In genomic region chr14:28565345-28565744, GRCh38 we compare ENCODE assay signal across 37 cellular contexts.
"Had no signal": no experiment of that assay in that cellular context is flagged by ENCODE, and none has a peak within 500 bp of the region (broad histone marks: within the 10 kb centered on the region; RNA-seq: fewer than 3 reads in every experiment).

No MANE protein-coding gene starts in this region.

- ATAC-seq: activated CD8-positive, alpha-beta T cell treated with anti-CD3 and anti-CD28 coated beads for 36 hours; activated naive CD8-positive, alpha-beta T cell treated with anti-CD3 and anti-CD28 coated beads, Interleukin-2, amount 50 U/mL, for 24 hours; activated T-cell treated with anti-CD3 and anti-CD28 coated beads, Interleukin-2, amount 50 U/mL, for 4 hours; activated T-cell treated with anti-CD3 and anti-CD28 coated beads, Interleukin-2, amount 50 U/mL, for 72 hours had no signal

- H3K4me1 Mint-ChIP-seq: activated B cell treated with CpG ODN at 0.5 μM for 24 hours; activated CD4-positive, alpha-beta T cell treated with anti-CD3 and anti-CD28 coated beads, Interleukin-2, amount 10 ng/mL, durations not matched to agents 24 days and 14 days; activated naive CD4-positive, alpha-beta T cell treated with anti-CD3 and anti-CD28 coated beads, Interleukin-2, amount 10 ng/mL, durations not matched to agents 7 days and 5 days; activated naive CD4-positive, alpha-beta T cell treated with anti-CD3 and anti-CD28 coated beads, Interleukin-2, amount 50 U/mL, for 24 hours; activated naive CD8-positive, alpha-beta T cell treated with anti-CD3 and anti-CD28 coated beads, Interleukin-2, amount 10 ng/mL, durations not matched to agents 7 days and 5 days; activated naive CD8-positive, alpha-beta T cell treated with anti-CD3 and anti-CD28 coated beads, Interleukin-2, amount 50 U/mL, for 24 hours; brain; central memory CD8-positive, alpha-beta T cell had no signal

- H3K27me3 Mint-ChIP-seq: activated B cell treated with CpG ODN at 0.5 μM for 24 hours; activated CD4-positive, alpha-beta memory T cell treated with anti-CD3 and anti-CD28 coated beads for 36 hours; activated CD4-positive, alpha-beta T cell treated with anti-CD3 and anti-CD28 coated beads, Interleukin-2, amount 10 ng/mL, durations not matched to agents 24 days and 14 days; activated CD8-positive, alpha-beta T cell treated with anti-CD3 and anti-CD28 coated beads for 36 hours; activated naive CD4-positive, alpha-beta T cell treated with anti-CD3 and anti-CD28 coated beads, Interleukin-2, amount 10 ng/mL, durations not matched to agents 7 days and 5 days; activated naive CD4-positive, alpha-beta T cell treated with anti-CD3 and anti-CD28 coated beads, Interleukin-2, amount 50 U/mL, for 24 hours; activated naive CD8-positive, alpha-beta T cell; activated naive CD8-positive, alpha-beta T cell treated with anti-CD3 and anti-CD28 coated beads, Interleukin-2, amount 10 ng/mL, durations not matched to agents 7 days and 5 days; activated naive CD8-positive, alpha-beta T cell treated with anti-CD3 and anti-CD28 coated beads, Interleukin-2, amount 50 U/mL, for 24 hours; brain; central memory CD8-positive, alpha-beta T cell had no signal

- H3K4me1 ChIP-seq: ascending aorta had no signal

- H3K9me3 Mint-ChIP-seq: activated CD4-positive, alpha-beta T cell treated with anti-CD3 and anti-CD28 coated beads, Interleukin-2, amount 10 ng/mL, durations not matched to agents 24 days and 14 days had no signal

- DNase-seq: activated B cell treated with CpG ODN at 0.5 μM for 24 hours; activated CD4-positive, alpha-beta memory T cell treated with anti-CD3 and anti-CD28 coated beads for 36 hours; activated CD4-positive, alpha-beta T cell treated with anti-CD3 and anti-CD28 coated beads for 4 hours; activated CD4-positive, alpha-beta T cell treated with anti-CD3 and anti-CD28 coated beads, Interleukin-2, amount 10 ng/mL, durations not matched to agents 24 days and 14 days; activated CD4-positive, alpha-beta T cell treated with anti-CD3 and anti-CD28 coated beads, Interleukin-2, amount 50 U/mL, for 1 hour; activated CD4-positive, alpha-beta T cell treated with anti-CD3 and anti-CD28 coated beads, Interleukin-2, amount 50 U/mL, for 4 hours; activated CD4-positive, CD25-positive, alpha-beta regulatory T cell treated with anti-CD3 and anti-CD28 coated beads, Interleukin-2, amount 50 U/mL, for 72 hours; activated CD8-positive, alpha-beta memory T cell treated with anti-CD3 and anti-CD28 coated beads, Interleukin-2, amount 50 U/mL, for 4 hours; activated CD8-positive, alpha-beta T cell treated with anti-CD3 and anti-CD28 coated beads for 36 hours; activated effector memory CD4-positive, alpha-beta T cell treated with Interleukin-2 at 50 U/mL for 16 hours; activated gamma-delta T cell; activated naive CD4-positive, alpha-beta T cell treated with anti-CD3 and anti-CD28 coated beads, Interleukin-2, amount 10 ng/mL, durations not matched to agents 7 days and 5 days; activated naive CD4-positive, alpha-beta T cell treated with Interleukin-2 at 50 U/mL for 16 hours; activated naive CD8-positive, alpha-beta T cell treated with anti-CD3 and anti-CD28 coated beads, Interleukin-2, amount 10 ng/mL, durations not matched to agents 7 days and 5 days; activated naive CD8-positive, alpha-beta T cell treated with anti-CD3 and anti-CD28 coated beads, Interleukin-2, amount 50 U/mL, for 24 hours; activated T-cell treated with anti-CD3 and anti-CD28 coated beads for 4 hours; activated T-cell treated with anti-CD3 and anti-CD28 coated beads, Interleukin-2, amount 50 U/mL, for 1 hour; activated T-cell treated with anti-CD3 and anti-CD28 coated beads, Interleukin-2, amount 50 U/mL, for 4 hours; activated T-cell treated with anti-CD3 and anti-CD28 coated beads, Interleukin-2, amount 50 U/mL, for 72 hours; amygdala; anterior cingulate cortex; caudate nucleus; cerebellar nuclear complex; T-helper 1 cell; T-helper 2 cell; T-helper 9 cell had no signal

- H3K27ac Mint-ChIP-seq: activated B cell treated with CpG ODN at 0.5 μM for 24 hours; activated CD4-positive, alpha-beta memory T cell treated with anti-CD3 and anti-CD28 coated beads for 36 hours; activated CD4-positive, alpha-beta T cell treated with anti-CD3 and anti-CD28 coated beads, Interleukin-2, amount 10 ng/mL, durations not matched to agents 24 days and 14 days; activated CD8-positive, alpha-beta T cell treated with anti-CD3 and anti-CD28 coated beads for 36 hours; activated naive CD4-positive, alpha-beta T cell treated with anti-CD3 and anti-CD28 coated beads, Interleukin-2, amount 10 ng/mL, durations not matched to agents 7 days and 5 days; activated naive CD4-positive, alpha-beta T cell treated with anti-CD3 and anti-CD28 coated beads, Interleukin-2, amount 50 U/mL, for 24 hours; activated naive CD8-positive, alpha-beta T cell; activated naive CD8-positive, alpha-beta T cell treated with anti-CD3 and anti-CD28 coated beads, Interleukin-2, amount 10 ng/mL, durations not matched to agents 7 days and 5 days; activated naive CD8-positive, alpha-beta T cell treated with anti-CD3 and anti-CD28 coated beads, Interleukin-2, amount 50 U/mL, for 24 hours; activated T-cell treated with anti-CD3 and anti-CD28 coated beads, Interleukin-2, amount 50 U/mL, for 72 hours; activated T-helper 2 cell treated with anti-CD3 and anti-CD28 coated beads, Interferon-gamma antibody, Interleukin-2, Interleukin-4, amounts not matched to agents 10 μg/mL and 5 μg/mL and 100 μg/mL, durations not matched to agents 14 hours and 24 hours and 36 hours; brain; T-helper 1 cell treated with Interleukin-12 subunit alpha and Interleukin-12 subunit beta and Interleukin-4 antibody, amounts not matched to agents 30 μg/mL and 1 μg/mL, for 36 hours; T-helper 2 cell treated with Interferon-gamma antibody and Interleukin-4, amounts not matched to agents 5 μg/mL and 100 μg/mL, for 36 hours had no signal

- H3K36me3 ChIP-seq: ascending aorta, cardiac muscle cell had no signal

- FAIRE-seq: TTC549 had no signal

- H3K4me3 Mint-ChIP-seq: activated B cell treated with CpG ODN at 0.5 μM for 24 hours; activated CD4-positive, alpha-beta memory T cell treated with anti-CD3 and anti-CD28 coated beads for 36 hours; activated CD4-positive, alpha-beta T cell treated with anti-CD3 and anti-CD28 coated beads, Interleukin-2, amount 10 ng/mL, durations not matched to agents 24 days and 14 days; activated CD8-positive, alpha-beta T cell treated with anti-CD3 and anti-CD28 coated beads for 36 hours; activated naive CD4-positive, alpha-beta T cell treated with anti-CD3 and anti-CD28 coated beads, Interleukin-2, amount 10 ng/mL, durations not matched to agents 7 days and 5 days; activated naive CD4-positive, alpha-beta T cell treated with anti-CD3 and anti-CD28 coated beads, Interleukin-2, amount 50 U/mL, for 24 hours; activated naive CD8-positive, alpha-beta T cell; activated naive CD8-positive, alpha-beta T cell treated with anti-CD3 and anti-CD28 coated beads, Interleukin-2, amount 10 ng/mL, durations not matched to agents 7 days and 5 days; activated naive CD8-positive, alpha-beta T cell treated with anti-CD3 and anti-CD28 coated beads, Interleukin-2, amount 50 U/mL, for 24 hours; activated T-cell treated with anti-CD3 and anti-CD28 coated beads, Interleukin-2, amount 50 U/mL, for 4 hours; activated T-cell treated with anti-CD3 and anti-CD28 coated beads, Interleukin-2, amount 50 U/mL, for 72 hours; brain; central memory CD8-positive, alpha-beta T cell; T-helper 1 cell treated with Interleukin-12 subunit alpha and Interleukin-12 subunit beta and Interleukin-4 antibody, amounts not matched to agents 30 μg/mL and 1 μg/mL, for 36 hours; T-helper 2 cell treated with Interferon-gamma antibody and Interleukin-4, amounts not matched to agents 5 μg/mL and 100 μg/mL, for 36 hours had no signal

- H3K27ac ChIP-seq: ascending aorta, cardiac muscle cell, VCaP had no signal

- H3K9me3 ChIP-seq: ascending aorta had no signal

- H3K4me3 ChIP-seq: ascending aorta, cardiac muscle cell had no signal

- H3K27me3 ChIP-seq: ascending aorta, cardiac muscle cell had no signal

- H3K36me3 Mint-ChIP-seq: activated CD4-positive, alpha-beta memory T cell treated with anti-CD3 and anti-CD28 coated beads for 36 hours; activated naive CD4-positive, alpha-beta T cell treated with anti-CD3 and anti-CD28 coated beads, Interleukin-2, amount 10 ng/mL, durations not matched to agents 7 days and 5 days; activated naive CD4-positive, alpha-beta T cell treated with anti-CD3 and anti-CD28 coated beads, Interleukin-2, amount 50 U/mL, for 24 hours; activated naive CD8-positive, alpha-beta T cell; activated naive CD8-positive, alpha-beta T cell treated with anti-CD3 and anti-CD28 coated beads, Interleukin-2, amount 10 ng/mL, durations not matched to agents 7 days and 5 days; brain had no signal
